In genomic region chr3:42685363-42685881, GRCh38 we compare ENCODE assay signal across 15 cellular contexts. TPM values are rescaled to one million over a fixed set of nuclear protein-coding genes. Genes with fewer than 3 reads are reported as not detected.
DNase-seq lines count a peak whose midpoint lies in the region; ATAC-seq and TF ChIP-seq lines count a peak whose summit lies in the region.
"Had no signal": no experiment of that assay in that cellular context is flagged by ENCODE, and none has a peak within 500 bp of the region (broad histone marks: within the 10 kb centered on the region; RNA-seq: fewer than 3 reads in every experiment).

A gene with protein sequence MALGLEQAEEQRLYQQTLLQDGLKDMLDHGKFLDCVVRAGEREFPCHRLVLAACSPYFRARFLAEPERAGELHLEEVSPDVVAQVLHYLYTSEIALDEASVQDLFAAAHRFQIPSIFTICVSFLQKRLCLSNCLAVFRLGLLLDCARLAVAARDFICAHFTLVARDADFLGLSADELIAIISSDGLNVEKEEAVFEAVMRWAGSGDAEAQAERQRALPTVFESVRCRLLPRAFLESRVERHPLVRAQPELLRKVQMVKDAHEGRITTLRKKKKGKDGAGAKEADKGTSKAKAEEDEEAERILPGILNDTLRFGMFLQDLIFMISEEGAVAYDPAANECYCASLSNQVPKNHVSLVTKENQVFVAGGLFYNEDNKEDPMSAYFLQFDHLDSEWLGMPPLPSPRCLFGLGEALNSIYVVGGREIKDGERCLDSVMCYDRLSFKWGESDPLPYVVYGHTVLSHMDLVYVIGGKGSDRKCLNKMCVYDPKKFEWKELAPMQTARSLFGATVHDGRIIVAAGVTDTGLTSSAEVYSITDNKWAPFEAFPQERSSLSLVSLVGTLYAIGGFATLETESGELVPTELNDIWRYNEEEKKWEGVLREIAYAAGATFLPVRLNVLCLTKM (plus strand): TSS chr3:42685537. CDS start chr3:42685619, 82 bp downstream.

- H3K4me3 ChIP-seq in GM23338: no peak within 1 kb of the TSS
- peak within 1 kb of the TSS; percentile 34 for H3K4me3 ChIP-seq in left ventricle myocardium inferior
- peak within 1 kb of the TSS; percentile 71 to 97 (median 77) for H3K4me3 ChIP-seq in skeletal muscle tissue (ENCODE audit: low read length in 3 of 3)
- H3K4me3 ChIP-seq: colonic mucosa, GM12878 had no signal

- no peak within 1 kb of the TSS for H3K4me2 ChIP-seq in GM23338

- peak within 1 kb of the TSS; percentile 78 to 96 (median 87) for H3K9ac ChIP-seq in skeletal muscle tissue (ENCODE audit: low read depth in 1 of 3, low read length in 3 of 3)

- H3F3A ChIP-seq in GM23338 (replicated peaks; ENCODE audit: low read depth): no peaks in the 10 kb centered on the region

- peaks cover 12% of the 10 kb centered on the region for H3K27me3 Mint-ChIP-seq in GM23338 (ENCODE audit: insufficient read depth, low read depth, poor library complexity)
- H3K27me3 Mint-ChIP-seq in activated naive CD8-positive, alpha-beta T cell treated with anti-CD3 and anti-CD28 coated beads for 36 hours: peaks cover 27% of the 10 kb centered on the region

- in situ Hi-C loops in KBM-7 (cut with MboI; ENCODE audit: low pct_unique_long_range_greater_than_20kb, low sequenced_read_pairs): no loop called here

- H2AFZ ChIP-seq in GM23338: peak within 1 kb of the TSS; percentile 32

- H3K9me3 ChIP-seq in left ventricle myocardium inferior (replicated peaks) (no peaks in the 10 kb centered on the region), skeletal muscle tissue (ENCODE audit: control insufficient read depth in 3 of 3, low read length in 3 of 3) (no peaks in the 10 kb centered on the region)
- H3K9me3 ChIP-seq: colonic mucosa had no signal

- H3K4me3 Mint-ChIP-seq in GM23338: no peak within 1 kb of the TSS
- peak within 1 kb of the TSS; percentile 42 for H3K4me3 Mint-ChIP-seq in activated naive CD8-positive, alpha-beta T cell treated with anti-CD3 and anti-CD28 coated beads for 36 hours

- no peaks in the 10 kb centered on the region for H3K79me2 ChIP-seq in GM23338 (replicated peaks; ENCODE audit: insufficient read depth)

- H3K4me1 Mint-ChIP-seq in GM23338: peaks cover 19% of the 10 kb centered on the region
- H3K4me1 Mint-ChIP-seq in activated naive CD8-positive, alpha-beta T cell treated with anti-CD3 and anti-CD28 coated beads for 36 hours: peaks cover 5% of the 10 kb centered on the region

- no peaks in the 10 kb centered on the region for H4K20me1 ChIP-seq in GM23338 (replicated peaks; ENCODE audit: insufficient read depth)

- intact Hi-C loops in left ventricle myocardium inferior (cut with micrococcal nuclease): no loop called here

- H3K27ac Mint-ChIP-seq in GM23338: no peak within 1 kb of the TSS
- H3K27ac Mint-ChIP-seq in activated naive CD8-positive, alpha-beta T cell treated with anti-CD3 and anti-CD28 coated beads for 36 hours: no peak within 1 kb of the TSS

- H3K27me3 ChIP-seq in GM23338 (ENCODE audit: insufficient read depth): no peaks in the 10 kb centered on the region
- peaks cover 23% of the 10 kb centered on the region for H3K27me3 ChIP-seq in left ventricle myocardium inferior (ENCODE audit: low read depth)
- H3K27me3 ChIP-seq in skeletal muscle tissue (ENCODE audit: control insufficient read depth in 3 of 3, insufficient read depth in 3 of 3, low read length in 3 of 3): peaks cover 0 to 6% (median 0%) of the 10 kb centered on the region in 3 donors
- H3K27me3 ChIP-seq: colonic mucosa had no signal

- DNase-seq in GM23338 (ENCODE audit: low spot score): no peak
- no peak for DNase-seq in activated naive CD8-positive, alpha-beta T cell treated with anti-CD3 and anti-CD28 coated beads for 36 hours
- DNase-seq in left ventricle myocardium inferior: peak; percentile 16
- no peak for DNase-seq in T-helper 9 cell
- no peak for DNase-seq in anterior cingulate cortex (lab: John Stamatoyannopoulos, UW)
- no peak for DNase-seq in KBM-7
- DNase-seq in NCI-H2081 treated with DMSO at 0.1 percent for 48 hours (lab: John Stamatoyannopoulos, UW): no peak
- DNase-seq: colonic mucosa, DMS 273 treated with DMSO at 0.1 percent for 48 hours, glutamatergic neuron, midbrain, NCI-H446 treated with DMSO at 0.1 percent for 48 hours, RPMI8226 had no signal

- H3K4me1 ChIP-seq in GM23338 (ENCODE audit: insufficient read depth) (no peaks in the 10 kb centered on the region), left ventricle myocardium inferior (peaks cover 30% of the 10 kb centered on the region), skeletal muscle tissue (ENCODE audit: control insufficient read depth in 3 of 3, insufficient read depth in 3 of 3, low read length in 3 of 3) (peaks cover 46 to 75% (median 58%) of the 10 kb centered on the region in 3 donors)
- H3K4me1 ChIP-seq: colonic mucosa had no signal

- no peaks in the 10 kb centered on the region for H3K36me3 Mint-ChIP-seq in GM23338 (ENCODE audit: low read depth)
- no peaks in the 10 kb centered on the region for H3K36me3 Mint-ChIP-seq in activated naive CD8-positive, alpha-beta T cell treated with anti-CD3 and anti-CD28 coated beads for 36 hours

- H3K9me2 ChIP-seq in GM23338 (ENCODE audit: insufficient read depth): no peaks in the 10 kb centered on the region

- H3K36me3 ChIP-seq in GM23338 (ENCODE audit: insufficient read depth) (no peaks in the 10 kb centered on the region), left ventricle myocardium inferior (no peaks in the 10 kb centered on the region), skeletal muscle tissue (ENCODE audit: control insufficient read depth in 3 of 3, insufficient read depth in 3 of 3, low read length in 3 of 3) (peaks cover 0 to 41% (median 17%) of the 10 kb centered on the region in 3 donors)
- H3K36me3 ChIP-seq: colonic mucosa had no signal

- H3K9me3 Mint-ChIP-seq in GM23338: no peaks in the 10 kb centered on the region
- no peaks in the 10 kb centered on the region for H3K9me3 Mint-ChIP-seq in activated naive CD8-positive, alpha-beta T cell treated with anti-CD3 and anti-CD28 coated beads for 36 hours

- ATAC-seq in GM23338: peak; percentile 21; the same call in 2 of the 3 replicates
- ATAC-seq: GM12878 had no signal

- H3K27ac ChIP-seq in GM23338 (ENCODE audit: low read depth): no peak within 1 kb of the TSS
- H3K27ac ChIP-seq in left ventricle myocardium inferior (replicated peaks): peak within 1 kb of the TSS; percentile 93
- H3K27ac ChIP-seq in skeletal muscle tissue (ENCODE audit: low read depth, low read length): peak within 1 kb of the TSS; percentile 95
- H3K27ac ChIP-seq: colonic mucosa had no signal

- TF ChIP-seq CTCF in GM23338 (conservative IDR thresholded peaks at IDR 0.05; ENCODE audit: low read depth in 2 of 2) (no peak), left ventricle myocardium inferior (IDR thresholded peaks at IDR 0.05; ENCODE audit: borderline replicate concordance) (no peak)

TF ChIP-seq in GM23338, 12 proteins besides CTCF, POLR2A, EP300 and RAD21 (continues in another document):
- TF ChIP-seq, protein P1, sequence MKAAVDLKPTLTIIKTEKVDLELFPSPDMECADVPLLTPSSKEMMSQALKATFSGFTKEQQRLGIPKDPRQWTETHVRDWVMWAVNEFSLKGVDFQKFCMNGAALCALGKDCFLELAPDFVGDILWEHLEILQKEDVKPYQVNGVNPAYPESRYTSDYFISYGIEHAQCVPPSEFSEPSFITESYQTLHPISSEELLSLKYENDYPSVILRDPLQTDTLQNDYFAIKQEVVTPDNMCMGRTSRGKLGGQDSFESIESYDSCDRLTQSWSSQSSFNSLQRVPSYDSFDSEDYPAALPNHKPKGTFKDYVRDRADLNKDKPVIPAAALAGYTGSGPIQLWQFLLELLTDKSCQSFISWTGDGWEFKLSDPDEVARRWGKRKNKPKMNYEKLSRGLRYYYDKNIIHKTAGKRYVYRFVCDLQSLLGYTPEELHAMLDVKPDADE (IDR thresholded peaks at IDR 0.05): no peak
- TF ChIP-seq, protein P2, sequence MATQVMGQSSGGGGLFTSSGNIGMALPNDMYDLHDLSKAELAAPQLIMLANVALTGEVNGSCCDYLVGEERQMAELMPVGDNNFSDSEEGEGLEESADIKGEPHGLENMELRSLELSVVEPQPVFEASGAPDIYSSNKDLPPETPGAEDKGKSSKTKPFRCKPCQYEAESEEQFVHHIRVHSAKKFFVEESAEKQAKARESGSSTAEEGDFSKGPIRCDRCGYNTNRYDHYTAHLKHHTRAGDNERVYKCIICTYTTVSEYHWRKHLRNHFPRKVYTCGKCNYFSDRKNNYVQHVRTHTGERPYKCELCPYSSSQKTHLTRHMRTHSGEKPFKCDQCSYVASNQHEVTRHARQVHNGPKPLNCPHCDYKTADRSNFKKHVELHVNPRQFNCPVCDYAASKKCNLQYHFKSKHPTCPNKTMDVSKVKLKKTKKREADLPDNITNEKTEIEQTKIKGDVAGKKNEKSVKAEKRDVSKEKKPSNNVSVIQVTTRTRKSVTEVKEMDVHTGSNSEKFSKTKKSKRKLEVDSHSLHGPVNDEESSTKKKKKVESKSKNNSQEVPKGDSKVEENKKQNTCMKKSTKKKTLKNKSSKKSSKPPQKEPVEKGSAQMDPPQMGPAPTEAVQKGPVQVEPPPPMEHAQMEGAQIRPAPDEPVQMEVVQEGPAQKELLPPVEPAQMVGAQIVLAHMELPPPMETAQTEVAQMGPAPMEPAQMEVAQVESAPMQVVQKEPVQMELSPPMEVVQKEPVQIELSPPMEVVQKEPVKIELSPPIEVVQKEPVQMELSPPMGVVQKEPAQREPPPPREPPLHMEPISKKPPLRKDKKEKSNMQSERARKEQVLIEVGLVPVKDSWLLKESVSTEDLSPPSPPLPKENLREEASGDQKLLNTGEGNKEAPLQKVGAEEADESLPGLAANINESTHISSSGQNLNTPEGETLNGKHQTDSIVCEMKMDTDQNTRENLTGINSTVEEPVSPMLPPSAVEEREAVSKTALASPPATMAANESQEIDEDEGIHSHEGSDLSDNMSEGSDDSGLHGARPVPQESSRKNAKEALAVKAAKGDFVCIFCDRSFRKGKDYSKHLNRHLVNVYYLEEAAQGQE (IDR thresholded peaks at IDR 0.05; ENCODE audit: unreplicated experiment): no peak
- TF ChIP-seq CREB1 (CRISPR knock-in tag; IDR thresholded peaks at IDR 0.05; ENCODE audit: low read depth) (no peak), ZNF114 (CRISPR knock-in tag; IDR thresholded peaks at IDR 0.05) (no peak), JUNB (IDR thresholded peaks at IDR 0.05; ENCODE audit: unreplicated experiment) (no peak)

RNA-seq across cellular contexts. Expression of the gene that starts here (rescaled TPM):
- not detected in 2 replicates for total RNA-seq in GM23338 (2014; rRNA removed; shearing (Covaris generic))
- polyA plus RNA-seq in GM23338 (2016; fragmentation: Nextera tagmentation; extraction: Ambion mirVana): not detected in 2 replicates
- total RNA-seq in activated naive CD8-positive, alpha-beta T cell treated with anti-CD3 and anti-CD28 coated beads for 36 hours: not detected
- total RNA-seq in left ventricle myocardium inferior: 0.22 TPM
- total RNA-seq in skeletal muscle tissue: 179 TPM
- total RNA-seq: colonic mucosa, GM12878 had no signal
- polyA plus RNA-seq: GM12878 had no signal

Comparison
In these comparisons a context has a peak if more than half of its experiments do, and no peak if none do; other contexts are left out.
1. RNA of the gene that starts here (total RNA-seq): 179 TPM in skeletal muscle tissue (single experiment); 0.22 TPM in left ventricle myocardium inferior (single experiment), not detected in GM23338 and not detected in activated naive CD8-positive, alpha-beta T cell treated with anti-CD3 and anti-CD28 coated beads for 36 hours; every median in the first group is over 100 times any median in the second.
2. Peak in ATAC-seq in GM23338; RNA of the gene not detected or under 1 TPM.
3. Peak in DNase-seq, H3K4me3 ChIP-seq and H3K27ac ChIP-seq in left ventricle myocardium inferior; RNA of the gene not detected or under 1 TPM.